23 cellular contexts compared by ENCODE assay signal in genomic region chr9:25048098-25048497, GRCh38.
DNase-seq lines count a peak whose midpoint lies in the region; ATAC-seq and TF ChIP-seq lines count a peak whose summit lies in the region.
"Had no signal": no experiment of that assay in that cellular context is flagged by ENCODE, and none has a peak within 500 bp of the region (broad histone marks: within the 10 kb centered on the region; RNA-seq: fewer than 3 reads in every experiment).

No MANE protein-coding gene starts in this region.

- no peak overlapping the region for H3K4me3 ChIP-seq in mammary epithelial cell (replicated peaks in 1 of 3; ENCODE audit: insufficient read depth in 1 of 3, low read depth in 2 of 3, low read length in 3 of 3)
- no peak overlapping the region for H3K4me3 ChIP-seq in naive thymus-derived CD4-positive, alpha-beta T cell (ENCODE audit: low read length)
- H3K4me3 ChIP-seq: BLaER1, GM12878 had no signal

- BruUV-seq in MCF 10A (replicated peaks; lab: Mats Ljungman, UMichigan) (no TSS peak), mammary epithelial cell (replicated peaks; lab: Mats Ljungman, UMichigan) (no TSS peak)

- no peaks in the 10 kb centered on the region for H3K27me3 Mint-ChIP-seq in MCF 10A (ENCODE audit: insufficient read depth, unreplicated experiment)
- H3K27me3 Mint-ChIP-seq in naive thymus-derived CD4-positive, alpha-beta T cell = no peaks in the 10 kb centered on the region
- H3K27me3 Mint-ChIP-seq: CD4-positive, alpha-beta memory T cell; CD4-positive, CD25-positive, alpha-beta regulatory T cell; CD8-positive, alpha-beta memory T cell had no signal

- no peak overlapping the region for H3K4me3 Mint-ChIP-seq in MCF 10A (ENCODE audit: unreplicated experiment)
- H3K4me3 Mint-ChIP-seq in naive thymus-derived CD4-positive, alpha-beta T cell = no peak overlapping the region
- H3K4me3 Mint-ChIP-seq: CD14-positive monocyte; CD4-positive, alpha-beta memory T cell; CD4-positive, CD25-positive, alpha-beta regulatory T cell; CD8-positive, alpha-beta memory T cell had no signal

- no peak for ATAC-seq in naive thymus-derived CD4-positive, alpha-beta T cell
- ATAC-seq: GM12878 had no signal

- dilution Hi-C loops in mammary epithelial cell (cut with HindIII; ENCODE audit: low sequenced_read_pairs) = no loop called here

- H3K9ac ChIP-seq in mammary epithelial cell (ENCODE audit: insufficient read depth, low read length) = no peak overlapping the region
- H3K9ac ChIP-seq: BLaER1 had no signal

- CTCF ChIA-PET in MCF 10A (lab: Yijun Ruan, JAX) (no interaction called here), mammary epithelial cell (lab: Charles Lee; ENCODE audit: low non-redundant PET) (no interaction called here)
- CTCF ChIA-PET in naive thymus-derived CD4-positive, alpha-beta T cell (lab: Charles Lee) = no interaction called here

- H3K4me2 ChIP-seq in mammary epithelial cell (ENCODE audit: insufficient read depth, low read depth, low read length) = no peak overlapping the region
- H3K4me2 ChIP-seq: BLaER1 had no signal

- H3K36me3 Mint-ChIP-seq in MCF 10A (ENCODE audit: insufficient read depth, unreplicated experiment) = no peaks in the 10 kb centered on the region
- no peaks in the 10 kb centered on the region for H3K36me3 Mint-ChIP-seq in naive thymus-derived CD4-positive, alpha-beta T cell
- H3K36me3 Mint-ChIP-seq: CD14-positive monocyte; CD4-positive, alpha-beta memory T cell; CD4-positive, CD25-positive, alpha-beta regulatory T cell; CD8-positive, alpha-beta memory T cell had no signal

- H3K9me3 ChIP-seq in mammary epithelial cell (replicated peaks; ENCODE audit: insufficient read depth, low read length) = peaks cover 5% of the 10 kb centered on the region
- no peaks in the 10 kb centered on the region for H3K9me3 ChIP-seq in naive thymus-derived CD4-positive, alpha-beta T cell (ENCODE audit: control insufficient read depth in 2 of 3, low read length in 3 of 3)
- H3K9me3 ChIP-seq: BE2C had no signal

- no peaks in the 10 kb centered on the region for H3K27me3 ChIP-seq in mammary epithelial cell (ENCODE audit: insufficient read depth, low read length)
- no peaks in the 10 kb centered on the region for H3K27me3 ChIP-seq in naive thymus-derived CD4-positive, alpha-beta T cell (ENCODE audit: control insufficient read depth in 2 of 2, insufficient read depth in 2 of 2, low read length in 2 of 2)
- H3K27me3 ChIP-seq: BE2C, BLaER1 had no signal

- no peaks in the 10 kb centered on the region for H3K4me1 Mint-ChIP-seq in MCF 10A (ENCODE audit: insufficient read depth, unreplicated experiment)
- no peaks in the 10 kb centered on the region for H3K4me1 Mint-ChIP-seq in naive thymus-derived CD4-positive, alpha-beta T cell
- H3K4me1 Mint-ChIP-seq: CD14-positive monocyte; CD4-positive, alpha-beta memory T cell; CD4-positive, CD25-positive, alpha-beta regulatory T cell; CD8-positive, alpha-beta memory T cell had no signal

- intact Hi-C loops in MCF 10A (cut with micrococcal nuclease) = no loop called here
- intact Hi-C loops in mammary epithelial cell (cut with micrococcal nuclease) = no loop called here
- intact Hi-C loops in naive thymus-derived CD4-positive, alpha-beta T cell (cut with micrococcal nuclease) = no loop called here

- no peaks in the 10 kb centered on the region for H3K4me1 ChIP-seq in mammary epithelial cell (ENCODE audit: insufficient read depth, low read length)
- H3K4me1 ChIP-seq in naive thymus-derived CD4-positive, alpha-beta T cell (ENCODE audit: control insufficient read depth in 2 of 2, insufficient read depth in 2 of 2, low read length in 2 of 2) = no peaks in the 10 kb centered on the region

- no peak overlapping the region for H3K27ac ChIP-seq in mammary epithelial cell (ENCODE audit: insufficient read depth, low read depth, low read length)
- no peak overlapping the region for H3K27ac ChIP-seq in naive thymus-derived CD4-positive, alpha-beta T cell (ENCODE audit: low read depth, low read length)
- H3K27ac ChIP-seq: BLaER1 had no signal

- POLR2A ChIA-PET in MCF 10A (lab: Yijun Ruan, JAX) = no interaction called here
- POLR2A ChIA-PET in naive thymus-derived CD4-positive, alpha-beta T cell (lab: Charles Lee) = no interaction called here

- TF ChIP-seq CTCF in MCF 10A (IDR thresholded peaks at IDR 0.05; ENCODE audit: unreplicated experiment) (no peak), mammary epithelial cell (conservative IDR thresholded peaks at IDR 0.05 in 1 of 2, IDR thresholded peaks at IDR 0.05 in 1 of 2; ENCODE audit: extremely low read depth in 1 of 2, insufficient read depth in 1 of 2, low read depth in 1 of 2, low read length in 2 of 2) (no peak)

- H3K79me2 ChIP-seq in mammary epithelial cell (ENCODE audit: insufficient read depth, low read length) = no peaks in the 10 kb centered on the region

- no peak overlapping the region for H2AFZ ChIP-seq in mammary epithelial cell (ENCODE audit: low read depth, low read length)

- DNase-seq in MCF 10A (ENCODE audit: unreplicated experiment) (peak; percentile 16), mammary epithelial cell (no peak), NCI-H69 (lab: John Stamatoyannopoulos, UW) (peak; percentile 24)
- DNase-seq in stimulated activated CD4-positive, alpha-beta T cell treated with anti-CD3 and anti-CD28 coated beads, Interleukin-12 subunit alpha, Interleukin-12 subunit beta, amount 100 ng/mL, for 4 hours = no peak
- DNase-seq in naive thymus-derived CD4-positive, alpha-beta T cell = no peak
- DNase-seq: 8988T; ACHN; BE2C; C1 segment of cervical spinal cord; CD4-positive, alpha-beta memory T cell; CD4-positive, CD25-positive, alpha-beta regulatory T cell; CD8-positive, alpha-beta memory T cell; COR-L47; DMS 273 treated with DMSO at 0.1 percent for 48 hours; DMS153; DMS53; DMS79; DND-41; EL; GDM1 had no signal

- in situ Hi-C loops in mammary epithelial cell (cut with MboI; ENCODE audit: low sequenced_read_pairs in 2 of 2) = no loop called here

- H4K20me1 ChIP-seq in mammary epithelial cell (ENCODE audit: insufficient read depth, low read length) = no peaks in the 10 kb centered on the region
- H4K20me1 ChIP-seq: BLaER1 had no signal

- no peak overlapping the region for H3K27ac Mint-ChIP-seq in MCF 10A (ENCODE audit: low read depth, unreplicated experiment)
- no peak overlapping the region for H3K27ac Mint-ChIP-seq in naive thymus-derived CD4-positive, alpha-beta T cell
- H3K27ac Mint-ChIP-seq: CD14-positive monocyte; CD4-positive, alpha-beta memory T cell; CD4-positive, CD25-positive, alpha-beta regulatory T cell; CD8-positive, alpha-beta memory T cell had no signal

- H3K36me3 ChIP-seq in mammary epithelial cell (ENCODE audit: insufficient read depth, low read length) = no peaks in the 10 kb centered on the region
- H3K36me3 ChIP-seq in naive thymus-derived CD4-positive, alpha-beta T cell (ENCODE audit: control insufficient read depth in 2 of 3, insufficient read depth in 3 of 3, low read length in 3 of 3) = no peaks in the 10 kb centered on the region
- H3K36me3 ChIP-seq: BE2C, BLaER1 had no signal

- peaks cover 8% of the 10 kb centered on the region for H3K9me3 Mint-ChIP-seq in MCF 10A (ENCODE audit: unreplicated experiment)
- peaks cover 2 to 27% (median 13%) of the 10 kb centered on the region in 11 donors for H3K9me3 Mint-ChIP-seq in naive thymus-derived CD4-positive, alpha-beta T cell

Comparison
In these comparisons a context has a peak if more than half of its experiments do, and no peak if none do; other contexts are left out.
1. DNase-seq: peak in MCF 10A (single experiment) and NCI-H69 (single experiment); none in mammary epithelial cell (single experiment), stimulated activated CD4-positive, alpha-beta T cell treated with anti-CD3 and anti-CD28 coated beads, Interleukin-12 subunit alpha, Interleukin-12 subunit beta, amount 100 ng/mL, for 4 hours (single experiment) and naive thymus-derived CD4-positive, alpha-beta T cell (0 of 9).